1 cellular context compared by ENCODE assay signal in genomic region chr4:76257824-76258223, GRCh38.
TF ChIP-seq lines count a peak whose summit lies in the region.

No MANE protein-coding gene starts in this region.

TF ChIP-seq in K562, 482 proteins besides CTCF, POLR2A, EP300 and RAD21 (continued from another document):
- TF ChIP-seq PATZ1 (CRISPR knock-in tag; IDR thresholded peaks at IDR 0.05; ENCODE audit: borderline replicate concordance) (no peak), HEY1 (CRISPR knock-in tag; IDR thresholded peaks at IDR 0.05; ENCODE audit: borderline replicate concordance) (no peak)
